34 cellular contexts compared by ENCODE assay signal in genomic region chr2:84497285-84497684, GRCh38. TPM values are rescaled to one million over a fixed set of nuclear protein-coding genes. Genes with fewer than 3 reads are reported as not detected.
"Had no signal": no experiment of that assay in that cellular context is flagged by ENCODE, and none has a peak within 500 bp of the region (broad histone marks: within the 10 kb centered on the region; RNA-seq: fewer than 3 reads in every experiment).

No MANE protein-coding gene starts in this region.

- H3K9me3 ChIP-seq: body of pancreas, colonic mucosa, gastrocnemius medialis had no signal

- H3K27ac Mint-ChIP-seq: activated B cell treated with CpG ODN at 0.5 μM for 24 hours; activated CD4-positive, alpha-beta T cell treated with anti-CD3 and anti-CD28 coated beads for 36 hours; activated CD4-positive, alpha-beta T cell treated with anti-CD3 and anti-CD28 coated beads, Interleukin-2, amount 10 ng/mL, durations not matched to agents 24 days and 14 days; activated CD8-positive, alpha-beta memory T cell treated with anti-CD3 and anti-CD28 coated beads, Interleukin-2, amount 10 ng/mL, durations not matched to agents 7 days and 5 days; activated CD8-positive, alpha-beta T cell treated with anti-CD3 and anti-CD28 coated beads, Interleukin-2, amount 10 ng/mL, durations not matched to agents 7 days and 5 days; activated T-helper 1 cell treated with anti-CD3 and anti-CD28 coated beads, Interleukin-12 subunit alpha, Interleukin-12 subunit beta, Interleukin-2, Interleukin-4 antibody, amounts not matched to agents 30 ng/mL and 10 ng/mL and 1 ng/mL, durations not matched to agents 14 hours and 24 hours and 36 hours; activated T-helper 2 cell treated with anti-CD3 and anti-CD28 coated beads, Interferon-gamma antibody, Interleukin-2, Interleukin-4, amounts not matched to agents 10 μg/mL and 5 μg/mL and 100 μg/mL, durations not matched to agents 14 hours and 24 hours and 36 hours; endodermal cell; T-helper 1 cell treated with Interleukin-12 subunit alpha and Interleukin-12 subunit beta and Interleukin-4 antibody, amounts not matched to agents 30 μg/mL and 1 μg/mL, for 36 hours; T-helper 2 cell treated with Interferon-gamma antibody and Interleukin-4, amounts not matched to agents 5 μg/mL and 100 μg/mL, for 36 hours had no signal

- H3K4me1 Mint-ChIP-seq: endodermal cell had no signal

- H3K4me3 Mint-ChIP-seq: activated B cell treated with CpG ODN at 0.5 μM for 24 hours; activated CD4-positive, alpha-beta memory T cell treated with anti-CD3 and anti-CD28 coated beads for 36 hours; activated CD4-positive, alpha-beta T cell treated with anti-CD3 and anti-CD28 coated beads for 36 hours; activated CD4-positive, alpha-beta T cell treated with anti-CD3 and anti-CD28 coated beads, Interleukin-2, amount 10 ng/mL, durations not matched to agents 24 days and 14 days; activated CD8-positive, alpha-beta memory T cell treated with anti-CD3 and anti-CD28 coated beads, Interleukin-2, amount 10 ng/mL, durations not matched to agents 7 days and 5 days; activated CD8-positive, alpha-beta T cell treated with anti-CD3 and anti-CD28 coated beads, Interleukin-2, amount 10 ng/mL, durations not matched to agents 7 days and 5 days; activated naive CD4-positive, alpha-beta T cell treated with anti-CD3 and anti-CD28 coated beads for 36 hours; activated naive CD8-positive, alpha-beta T cell; activated T-helper 1 cell treated with anti-CD3 and anti-CD28 coated beads, Interleukin-12 subunit alpha, Interleukin-12 subunit beta, Interleukin-2, Interleukin-4 antibody, amounts not matched to agents 30 ng/mL and 10 ng/mL and 1 ng/mL, durations not matched to agents 14 hours and 24 hours and 36 hours; endodermal cell; T-cell; T-helper 1 cell treated with Interleukin-12 subunit alpha and Interleukin-12 subunit beta and Interleukin-4 antibody, amounts not matched to agents 30 μg/mL and 1 μg/mL, for 36 hours; T-helper 2 cell treated with Interferon-gamma antibody and Interleukin-4, amounts not matched to agents 5 μg/mL and 100 μg/mL, for 36 hours had no signal

- H3K27me3 ChIP-seq: body of pancreas, colonic mucosa, gastrocnemius medialis had no signal

- H3K4me1 ChIP-seq: colonic mucosa, gastrocnemius medialis had no signal

- H3K36me3 ChIP-seq: colonic mucosa, gastrocnemius medialis, heart left ventricle, WERI-Rb-1 had no signal

- H3K4me3 ChIP-seq: body of pancreas, colonic mucosa, gastrocnemius medialis, heart left ventricle had no signal

- DNase-seq: activated B cell treated with CpG ODN at 0.5 μM for 24 hours; activated CD4-positive, alpha-beta memory T cell treated with anti-CD3 and anti-CD28 coated beads for 36 hours; activated CD4-positive, alpha-beta T cell treated with anti-CD3 and anti-CD28 coated beads for 36 hours; activated CD4-positive, alpha-beta T cell treated with anti-CD3 and anti-CD28 coated beads, Interleukin-2, amount 10 ng/mL, durations not matched to agents 24 days and 14 days; activated CD8-positive, alpha-beta memory T cell treated with anti-CD3 and anti-CD28 coated beads, Interleukin-2, amount 10 ng/mL, durations not matched to agents 7 days and 5 days; activated CD8-positive, alpha-beta memory T cell treated with anti-CD3 and anti-CD28 coated beads, Interleukin-2, amount 50 U/mL, for 4 hours; activated CD8-positive, alpha-beta T cell treated with anti-CD3 and anti-CD28 coated beads, Interleukin-2, amount 10 ng/mL, durations not matched to agents 7 days and 5 days; activated effector memory CD4-positive, alpha-beta T cell treated with anti-CD3 and anti-CD28 coated beads, Interleukin-2, amount 50 U/mL, for 16 hours; activated naive CD4-positive, alpha-beta T cell treated with anti-CD3 and anti-CD28 coated beads for 36 hours; activated T-cell treated with anti-CD3 and anti-CD28 coated beads, Interleukin-2, amount 50 U/mL, for 1 hour; activated T-cell treated with anti-CD3 and anti-CD28 coated beads, Interleukin-2, amount 50 U/mL, for 48 hours; amniotic stem cell; anterior cingulate cortex; body of pancreas; caudate nucleus; colonic mucosa; effector CD8-positive, alpha-beta T cell; endodermal cell; foreskin fibroblast; gastrocnemius medialis; glutamatergic neuron; heart left ventricle; SW 1271; T-cell; T1000; WERI-Rb-1 had no signal

- H3K27ac ChIP-seq: body of pancreas, colonic mucosa, gastrocnemius medialis, heart left ventricle, WERI-Rb-1 had no signal

- H3K27me3 Mint-ChIP-seq: activated B cell treated with CpG ODN at 0.5 μM for 24 hours; activated CD4-positive, alpha-beta memory T cell treated with anti-CD3 and anti-CD28 coated beads for 36 hours; activated CD4-positive, alpha-beta T cell treated with anti-CD3 and anti-CD28 coated beads for 36 hours; activated CD8-positive, alpha-beta memory T cell treated with anti-CD3 and anti-CD28 coated beads, Interleukin-2, amount 10 ng/mL, durations not matched to agents 7 days and 5 days; activated naive CD8-positive, alpha-beta T cell; T-cell had no signal

- H3K9me3 Mint-ChIP-seq: activated B cell treated with CpG ODN at 0.5 μM for 24 hours; activated CD4-positive, alpha-beta memory T cell treated with anti-CD3 and anti-CD28 coated beads for 36 hours; activated CD4-positive, alpha-beta T cell treated with anti-CD3 and anti-CD28 coated beads, Interleukin-2, amount 10 ng/mL, durations not matched to agents 24 days and 14 days; activated T-helper 1 cell treated with anti-CD3 and anti-CD28 coated beads, Interleukin-12 subunit alpha, Interleukin-12 subunit beta, Interleukin-2, Interleukin-4 antibody, amounts not matched to agents 30 ng/mL and 10 ng/mL and 1 ng/mL, durations not matched to agents 14 hours and 24 hours and 36 hours; activated T-helper 2 cell treated with anti-CD3 and anti-CD28 coated beads, Interferon-gamma antibody, Interleukin-2, Interleukin-4, amounts not matched to agents 10 μg/mL and 5 μg/mL and 100 μg/mL, durations not matched to agents 14 hours and 24 hours and 36 hours; endodermal cell; T-helper 1 cell treated with Interleukin-12 subunit alpha and Interleukin-12 subunit beta and Interleukin-4 antibody, amounts not matched to agents 30 μg/mL and 1 μg/mL, for 36 hours; T-helper 2 cell treated with Interferon-gamma antibody and Interleukin-4, amounts not matched to agents 5 μg/mL and 100 μg/mL, for 36 hours had no signal

- ATAC-seq: activated CD4-positive, alpha-beta T cell treated with anti-CD3 and anti-CD28 coated beads for 36 hours; activated CD4-positive, CD25-positive, alpha-beta regulatory T cell treated with anti-CD3 and anti-CD28 coated beads, Interleukin-2, amount 50 U/mL, for 24 hours; activated CD8-positive, alpha-beta memory T cell treated with anti-CD3 and anti-CD28 coated beads, Interleukin-2, amount 10 ng/mL, durations not matched to agents 7 days and 5 days; activated CD8-positive, alpha-beta T cell treated with anti-CD3 and anti-CD28 coated beads, Interleukin-2, amount 10 ng/mL, durations not matched to agents 7 days and 5 days; body of pancreas; esophagus mucosa; gastrocnemius medialis; heart left ventricle; T-cell had no signal

- H3K36me3 Mint-ChIP-seq: activated CD4-positive, alpha-beta memory T cell treated with anti-CD3 and anti-CD28 coated beads for 36 hours; activated CD8-positive, alpha-beta memory T cell treated with anti-CD3 and anti-CD28 coated beads, Interleukin-2, amount 10 ng/mL, durations not matched to agents 7 days and 5 days; activated naive CD8-positive, alpha-beta T cell; T-cell had no signal

RNA-seq across cellular contexts. Expression of gene DNAH6, which starts 19.0 kb away (rescaled TPM):
- total RNA-seq: chondrocyte, gastrocnemius medialis had no signal
